Comparison of ENCODE assay signal across 14 cellular contexts in the genomic region with DNA sequence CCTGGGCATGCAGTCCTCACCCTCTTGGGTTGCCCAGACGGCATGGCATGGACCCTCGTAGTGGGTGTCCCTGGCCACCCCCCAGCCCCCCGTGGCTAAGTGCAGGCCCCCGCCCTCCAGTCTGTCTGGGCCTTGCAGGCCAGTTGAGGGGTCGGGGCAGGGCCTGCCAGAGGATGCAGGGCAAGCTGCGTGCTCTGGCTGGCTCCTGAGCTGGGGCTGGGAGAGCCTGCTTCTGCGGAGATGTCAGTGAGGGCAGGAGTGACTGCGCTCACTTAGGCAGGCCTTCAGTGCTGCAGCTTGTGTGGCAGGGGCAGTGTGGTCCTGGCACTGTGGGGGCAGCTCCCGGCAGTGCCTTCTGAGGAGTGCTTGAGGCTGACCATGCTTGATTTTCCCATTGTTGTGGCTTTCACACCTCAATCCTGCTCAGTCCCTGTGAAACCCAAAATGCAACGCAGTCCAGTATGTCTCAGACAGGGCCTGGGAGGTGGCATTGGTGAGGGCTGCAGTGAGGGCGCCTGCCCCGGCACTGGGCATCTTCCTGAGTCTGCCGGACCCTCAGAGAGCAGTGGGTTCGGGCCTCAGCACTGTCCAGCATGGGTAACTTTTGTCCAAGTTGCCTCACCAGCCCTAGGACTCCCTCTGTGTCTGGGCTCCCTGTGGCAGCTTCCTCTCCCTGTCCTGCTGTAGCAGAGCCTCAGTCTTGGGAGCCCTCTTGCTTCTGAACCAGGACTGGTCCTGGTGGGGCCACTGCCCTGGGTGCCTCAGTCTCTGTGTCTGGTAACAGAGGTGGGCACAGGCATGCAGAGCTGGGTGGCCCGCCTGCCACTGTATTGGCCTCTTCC.
A peak's percentile ranks its signal among the peaks of the same experiment; 100 is the strongest.
DNase-seq lines count a peak whose midpoint lies in the region; ATAC-seq, FAIRE-seq and TF ChIP-seq lines count a peak whose summit lies in the region.
"Had no signal": no experiment of that assay in that cellular context is flagged by ENCODE, and none has a peak within 500 bp of the region (broad histone marks: within the 10 kb centered on the region; RNA-seq: fewer than 3 reads in every experiment).

No MANE protein-coding gene starts in this region.

- POLR2A ChIA-PET in HEK293T (lab: Yijun Ruan, JAX) = no interaction called here

- H3K9me3 ChIP-seq in DND-41 (ENCODE audit: insufficient read depth, low read length, severe bottlenecking) (no peaks in the 10 kb centered on the region), Peyer's patch (no peaks in the 10 kb centered on the region), pancreas (no peaks in the 10 kb centered on the region), testis (no peaks in the 10 kb centered on the region)
- H3K9me3 ChIP-seq: SJSA1 had no signal

- H3K27ac ChIP-seq in DND-41 (ENCODE audit: low read length) (no peak overlapping the region), Peyer's patch (no peak overlapping the region), pancreas (no peak overlapping the region), testis (no peak overlapping the region)
- H3K27ac ChIP-seq: SJSA1 had no signal

- peaks cover 6% of the 10 kb centered on the region for H3K4me1 Mint-ChIP-seq in glutamatergic neuron (ENCODE audit: low read depth, unreplicated experiment)

- no peak overlapping the region for H3K4me2 ChIP-seq in DND-41 (ENCODE audit: insufficient read depth, low read length)

- H3K9ac ChIP-seq in DND-41 (ENCODE audit: low read depth, low read length) = no peak overlapping the region

- peak overlapping the region; percentile 45 for H3K27ac Mint-ChIP-seq in glutamatergic neuron (ENCODE audit: unreplicated experiment)

- 93 to 95% methylated on average over 15 of the region's 15 CpGs for WGBS in pancreas, 2 donors
- 79 to 86% methylated on average over 3 to 15 of the region's 15 CpGs for WGBS in testis, 2 donors

- intact Hi-C loops in pancreas (cut with DNase I) (no loop called here), testis (cut with DNase I; ENCODE audit: low total_unique reads) (no loop called here)

- H3K4me1 ChIP-seq in DND-41 (ENCODE audit: insufficient read depth, low read length) (no peaks in the 10 kb centered on the region), Peyer's patch (no peaks in the 10 kb centered on the region), pancreas (no peaks in the 10 kb centered on the region), testis (no peaks in the 10 kb centered on the region)
- H3K4me1 ChIP-seq: SJSA1 had no signal

- CTCF ChIA-PET in HEK293T (lab: Yijun Ruan, JAX) = no interaction called here

- H3K36me3 ChIP-seq in DND-41 (ENCODE audit: insufficient read depth, low read length) (peaks cover 35% of the 10 kb centered on the region), Peyer's patch (peaks cover 0 to 38% (median 0%) of the 10 kb centered on the region in 3 donors), pancreas (peaks cover 0 to 6% (median 0%) of the 10 kb centered on the region in 3 donors), testis (ENCODE audit: low read depth, missing control alignments) (no peaks in the 10 kb centered on the region)
- H3K36me3 ChIP-seq: SJSA1 had no signal

- H3K36me3 Mint-ChIP-seq in glutamatergic neuron (ENCODE audit: unreplicated experiment) = no peaks in the 10 kb centered on the region

- H3K9me3 Mint-ChIP-seq in glutamatergic neuron (ENCODE audit: unreplicated experiment) = peaks cover 7% of the 10 kb centered on the region

- FAIRE-seq in pancreas (lab: Jason Lieb, UNC) = no peak
- FAIRE-seq: bronchial epithelial cell, GM12878 had no signal

- H3K27me3 ChIP-seq in DND-41 (ENCODE audit: insufficient read depth, low read length, poor library complexity) = no peaks in the 10 kb centered on the region
- H3K27me3 ChIP-seq in Peyer's patch = no peaks in the 10 kb centered on the region
- no peaks in the 10 kb centered on the region for H3K27me3 ChIP-seq in pancreas
- no peaks in the 10 kb centered on the region for H3K27me3 ChIP-seq in testis
- H3K27me3 ChIP-seq: SJSA1 had no signal

- no peaks in the 10 kb centered on the region for H3K79me2 ChIP-seq in DND-41 (ENCODE audit: insufficient read depth, low read length)

- ATAC-seq in DND-41 (ENCODE audit: insufficient read depth, low read depth) (no peak; the same call in 2 of the 3 replicates), pancreas (no peak)
- ATAC-seq: GM12878 had no signal

- H2AFZ ChIP-seq in DND-41 (ENCODE audit: low read depth, low read length) = no peak overlapping the region

- TF ChIP-seq CTCF in DND-41 (IDR thresholded peaks at IDR 0.05; ENCODE audit: borderline replicate concordance, extremely low read depth, low read length, poor library complexity, severe bottlenecking) = no peak
- no peak for TF ChIP-seq CTCF in Peyer's patch (IDR thresholded peaks at IDR 0.05)
- no peak for TF ChIP-seq CTCF in glutamatergic neuron (IDR thresholded peaks at IDR 0.05; ENCODE audit: partially characterized antibody, unreplicated experiment)
- TF ChIP-seq CTCF in pancreas (IDR thresholded peaks at IDR 0.05) = no peak
- TF ChIP-seq CTCF in testis (IDR thresholded peaks at IDR 0.05) = no peak

- H3K4me3 ChIP-seq in DND-41 (ENCODE audit: low read depth in 1 of 2, low read length in 2 of 2) = no peak overlapping the region
- no peak overlapping the region for H3K4me3 ChIP-seq in Peyer's patch
- H3K4me3 ChIP-seq in pancreas = no peak overlapping the region
- no peak overlapping the region for H3K4me3 ChIP-seq in testis
- H3K4me3 ChIP-seq: GM12878, SJSA1 had no signal

- H4K20me1 ChIP-seq in DND-41 (ENCODE audit: insufficient read depth, low read length) = peaks cover 25% of the 10 kb centered on the region

- TF ChIP-seq POLR2A in Peyer's patch (IDR thresholded peaks at IDR 0.05) (no peak), testis (IDR thresholded peaks at IDR 0.05) (no peak)

- H3K27me3 Mint-ChIP-seq in glutamatergic neuron (ENCODE audit: unreplicated experiment) = peaks cover 4% of the 10 kb centered on the region

- peak; percentile 1 for DNase-seq in DND-41
- peak; percentile 13 to 38 (median 35) for DNase-seq in Peyer's patch
- DNase-seq in glutamatergic neuron = peak; percentile 33
- peak in 4 of 6 donors; percentile 5 to 50 (median 26) for DNase-seq in pancreas
- no peak for DNase-seq in HEK293T (ENCODE audit: extremely low spot score)
- DNase-seq in RPMI8226 = no peak
- no peak for DNase-seq in testis
- DNase-seq: activated CD4-positive, alpha-beta T cell treated with anti-CD3 and anti-CD28 coated beads for 4 hours; DMS 273 treated with DMSO at 0.1 percent for 48 hours; MV-4-11; NCI-H510A treated with DMSO at 0.1 percent for 48 hours had no signal

- H3K4me3 Mint-ChIP-seq in glutamatergic neuron (ENCODE audit: unreplicated experiment) = no peak overlapping the region

TF ChIP-seq in HEK293T, 16 proteins besides CTCF, POLR2A, EP300 and RAD21:
- TF ChIP-seq, protein P1, sequence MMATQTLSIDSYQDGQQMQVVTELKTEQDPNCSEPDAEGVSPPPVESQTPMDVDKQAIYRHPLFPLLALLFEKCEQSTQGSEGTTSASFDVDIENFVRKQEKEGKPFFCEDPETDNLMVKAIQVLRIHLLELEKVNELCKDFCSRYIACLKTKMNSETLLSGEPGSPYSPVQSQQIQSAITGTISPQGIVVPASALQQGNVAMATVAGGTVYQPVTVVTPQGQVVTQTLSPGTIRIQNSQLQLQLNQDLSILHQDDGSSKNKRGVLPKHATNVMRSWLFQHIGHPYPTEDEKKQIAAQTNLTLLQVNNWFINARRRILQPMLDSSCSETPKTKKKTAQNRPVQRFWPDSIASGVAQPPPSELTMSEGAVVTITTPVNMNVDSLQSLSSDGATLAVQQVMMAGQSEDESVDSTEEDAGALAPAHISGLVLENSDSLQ (IDR thresholded peaks at IDR 0.05) = no peak
- TF ChIP-seq ELF4 (IDR thresholded peaks at IDR 0.05) (no peak), L3MBTL2 (conservative IDR thresholded peaks at IDR 0.05) (no peak), FOXM1 (IDR thresholded peaks at IDR 0.05; ENCODE audit: borderline replicate concordance) (no peak), ZNF384 (IDR thresholded peaks at IDR 0.05) (no peak), CTBP1 (IDR thresholded peaks at IDR 0.05; ENCODE audit: borderline replicate concordance) (no peak), TARDBP (IDR thresholded peaks at IDR 0.05) (no peak), BHLHE40 (IDR thresholded peaks at IDR 0.05; ENCODE audit: borderline replicate concordance) (no peak), SP1 (IDR thresholded peaks at IDR 0.05) (no peak), NFRKB (IDR thresholded peaks at IDR 0.05) (no peak), FOXK2 (IDR thresholded peaks at IDR 0.05) (no peak), ARNT (IDR thresholded peaks at IDR 0.05) (no peak), LEF1 (IDR thresholded peaks at IDR 0.05; ENCODE audit: borderline replicate concordance) (no peak), FOXA1 (IDR thresholded peaks at IDR 0.05) (no peak), SUZ12 (IDR thresholded peaks at IDR 0.05) (no peak), HDGF (IDR thresholded peaks at IDR 0.05; ENCODE audit: borderline replicate concordance) (no peak)

Comparison
In these comparisons a context has a peak if more than half of its experiments do, and no peak if none do; other contexts are left out.
1. DNase-seq: peak in DND-41 (single experiment), Peyer's patch (3 of 3), glutamatergic neuron (single experiment) and pancreas (4 of 6); none in HEK293T (single experiment), RPMI8226 (single experiment) and testis (single experiment).